In the genomic region with DNA sequence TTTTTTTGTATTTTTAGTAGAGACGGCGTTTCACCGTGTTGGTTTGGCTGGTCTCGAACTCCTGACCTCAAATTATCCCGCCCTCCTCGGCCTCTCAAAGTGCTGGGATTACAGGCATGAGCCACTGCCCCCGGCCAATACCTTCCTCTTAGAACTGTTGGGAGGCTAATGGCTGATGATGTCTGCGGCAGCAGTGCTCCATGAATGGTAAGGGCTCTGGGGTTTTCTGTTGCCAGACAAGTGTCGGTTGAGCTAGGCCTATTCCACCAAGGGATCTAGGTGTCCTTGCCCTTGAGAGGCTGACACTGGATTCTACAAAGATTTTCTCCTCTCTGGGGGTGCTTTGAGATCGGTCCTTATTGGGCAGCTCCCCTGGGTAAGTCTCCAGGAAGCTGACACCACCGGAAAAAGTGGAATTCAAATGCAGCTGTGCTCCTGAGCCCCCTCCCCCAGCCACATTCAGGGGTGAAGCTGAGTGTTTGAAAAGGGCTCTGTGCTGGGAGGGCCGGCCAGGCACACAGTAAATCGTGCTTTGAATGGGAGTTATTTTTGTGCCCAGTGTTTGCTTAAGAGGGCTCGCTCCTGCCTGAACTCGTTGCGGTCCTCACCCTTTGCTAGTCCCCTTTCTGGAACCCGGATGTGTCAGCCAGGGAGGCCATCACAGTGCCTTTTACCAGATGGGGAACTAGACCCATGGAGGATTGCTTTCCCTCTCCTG, we compare ENCODE assay signal across 8 cellular contexts. TPM values are rescaled to one million over a fixed set of nuclear protein-coding genes. Genes with fewer than 3 reads are reported as not detected.
A peak's percentile ranks its signal among the peaks of the same experiment; 100 is the strongest.
DNase-seq lines count a peak whose midpoint lies in the region; ATAC-seq and TF ChIP-seq lines count a peak whose summit lies in the region.

No MANE protein-coding gene starts in this region.

- H3K27me3 Mint-ChIP-seq in activated naive CD8-positive, alpha-beta T cell treated with anti-CD3 and anti-CD28 coated beads for 36 hours: peaks cover 59% of the 10 kb centered on the region

- H3K4me1 Mint-ChIP-seq in activated naive CD8-positive, alpha-beta T cell treated with anti-CD3 and anti-CD28 coated beads for 36 hours: peaks cover 7% of the 10 kb centered on the region

- H3K27me3 ChIP-seq in hepatocyte (no peaks in the 10 kb centered on the region), sigmoid colon (no peaks in the 10 kb centered on the region)

- no peak overlapping the region for H3K27ac Mint-ChIP-seq in activated naive CD8-positive, alpha-beta T cell treated with anti-CD3 and anti-CD28 coated beads for 36 hours

- intact Hi-C loops in sigmoid colon (cut with DNase I): no loop called here

- H3K79me2 ChIP-seq in hepatocyte: peaks cover 90% of the 10 kb centered on the region

- TF ChIP-seq CTCF in RWPE1 (conservative IDR thresholded peaks at IDR 0.05; ENCODE audit: low read depth): no peak
- no peak for TF ChIP-seq CTCF in hepatocyte (IDR thresholded peaks at IDR 0.05; ENCODE audit: poor library complexity)
- no peak for TF ChIP-seq CTCF in sigmoid colon (IDR thresholded peaks at IDR 0.05)

- H2AFZ ChIP-seq in hepatocyte: peak overlapping the region; percentile 32

- H3K4me1 ChIP-seq in hepatocyte (ENCODE audit: insufficient read depth) (peaks cover 59% of the 10 kb centered on the region), sigmoid colon (peaks cover 0 to 76% (median 71%) of the 10 kb centered on the region in 4 donors)

- no peak overlapping the region for H3K4me3 ChIP-seq in hepatocyte
- H3K4me3 ChIP-seq in sigmoid colon: no peak overlapping the region

- no peak for TF ChIP-seq POLR2A in sigmoid colon (IDR thresholded peaks at IDR 0.05)

- WGBS in hepatocyte (ENCODE audit: low lambda C conversion rate, missing lambda C conversion rate): 36% methylated on average over 17 of the region's 17 CpGs
- 64 to 66% methylated on average over 17 of the region's 17 CpGs for WGBS in sigmoid colon, 2 donors

- H3K27ac ChIP-seq in RWPE1 (peak overlapping the region; percentile 91), hepatocyte (peak overlapping the region; percentile 89), sigmoid colon (peak overlapping the region; percentile 40 to 98 (median 72))

- H3K9me3 ChIP-seq in hepatocyte (ENCODE audit: low read depth) (no peaks in the 10 kb centered on the region), sigmoid colon (no peaks in the 10 kb centered on the region)

- no peaks in the 10 kb centered on the region for H4K20me1 ChIP-seq in hepatocyte (ENCODE audit: insufficient read depth, poor library complexity, severe bottlenecking)

- H3K4me2 ChIP-seq in hepatocyte: peak overlapping the region; percentile 66

- POLR2A ChIA-PET in RWPE1 (lab: Yijun Ruan, JAX; ENCODE audit: low non-redundant PET): interaction anchor here (0.6 kb wide), 1 partner anchor 263 kb away, joined by 4 read pairs; no protein-coding TSS in a partner anchor

- no peaks in the 10 kb centered on the region for H3K36me3 Mint-ChIP-seq in activated naive CD8-positive, alpha-beta T cell treated with anti-CD3 and anti-CD28 coated beads for 36 hours

- no peak for TF ChIP-seq EP300 in sigmoid colon (IDR thresholded peaks at IDR 0.05)

- ATAC-seq in HG03196 (IDR thresholded peaks at IDR 0.05; ENCODE audit: unreplicated experiment): no peak
- ATAC-seq in GM21723 (IDR thresholded peaks at IDR 0.05; ENCODE audit: unreplicated experiment): no peak

- no peaks in the 10 kb centered on the region for H3K9me3 Mint-ChIP-seq in activated naive CD8-positive, alpha-beta T cell treated with anti-CD3 and anti-CD28 coated beads for 36 hours

- peak; percentile 50 for DNase-seq in HuH-7 (ENCODE audit: low spot score)
- peak; percentile 84 for DNase-seq in RWPE1 (ENCODE audit: low spot score)
- peak; percentile 47 for DNase-seq in hepatocyte (ENCODE audit: low spot score)
- no peak for DNase-seq in sigmoid colon
- DNase-seq in inferior parietal cortex (ENCODE audit: extremely low spot score): no peak
- DNase-seq in activated naive CD8-positive, alpha-beta T cell treated with anti-CD3 and anti-CD28 coated beads for 36 hours: no peak

- CTCF ChIA-PET in RWPE1 (lab: Yijun Ruan, JAX): interaction anchor here (0.6 to 1.2 kb wide), 6 partner anchors 50 to 353 kb away, joined by 3 to 7 read pairs (median 4); no protein-coding TSS in a partner anchor

- no peaks in the 10 kb centered on the region for H3K9me2 ChIP-seq in hepatocyte (replicated peaks; ENCODE audit: insufficient read depth)

- no peak overlapping the region for H3K4me3 Mint-ChIP-seq in activated naive CD8-positive, alpha-beta T cell treated with anti-CD3 and anti-CD28 coated beads for 36 hours

- no peaks in the 10 kb centered on the region for H3K36me3 ChIP-seq in hepatocyte (replicated peaks; ENCODE audit: insufficient read depth, low read depth)
- no peaks in the 10 kb centered on the region for H3K36me3 ChIP-seq in sigmoid colon

RNA-seq across cellular contexts. Expression of a gene that starts 5.2 kb away (rescaled TPM):
- 11.5 and 11.9 TPM in 2 replicates for total RNA-seq in hepatocyte
- polyA plus RNA-seq in hepatocyte: 22.3 and 24.6 TPM in 2 replicates
- total RNA-seq in sigmoid colon: 10 to 100 TPM; 28.5 to 58.4 (median 30.0) TPM
- 10 to 100 TPM in 1 of 3 donors, 1 to 10 TPM in 2; 9.6 to 15.5 (median 9.7) TPM for polyA plus RNA-seq in sigmoid colon
- total RNA-seq in activated naive CD8-positive, alpha-beta T cell treated with anti-CD3 and anti-CD28 coated beads for 36 hours: not detected

Comparison
In these comparisons a context has a peak if more than half of its experiments do, and no peak if none do; other contexts are left out.
1. DNase-seq: peak in HuH-7 (single experiment), RWPE1 (single experiment) and hepatocyte (single experiment); none in sigmoid colon (single experiment), inferior parietal cortex (single experiment) and activated naive CD8-positive, alpha-beta T cell treated with anti-CD3 and anti-CD28 coated beads for 36 hours (single experiment).
2. RNA of a gene that starts 5.2 kb away (total RNA-seq): 28.5 to 58.4 TPM in sigmoid colon and 11.5 to 11.9 TPM in hepatocyte; not detected in activated naive CD8-positive, alpha-beta T cell treated with anti-CD3 and anti-CD28 coated beads for 36 hours; every median in the first group is over 10 times any median in the second.
3. Peak in every context shown above with its lines, with median percentiles within 50 percentile points of each other: H3K27ac ChIP-seq.